ENCODE assay signal across 8 cellular contexts in genomic region chr17:143785-144281, GRCh38. TPM values are rescaled to one million over a fixed set of nuclear protein-coding genes. Genes with fewer than 3 reads are reported as not detected.
DNase-seq lines count a peak whose midpoint lies in the region; ATAC-seq and TF ChIP-seq lines count a peak whose summit lies in the region.

No MANE protein-coding gene starts in this region.

- peaks cover 3% of the 10 kb centered on the region; the same call in 1 of the 2 replicates for H3K4me1 ChIP-seq in PC-3 (ENCODE audit: insufficient read depth, low read length)
- peaks cover 3 to 13% (median 8%) of the 10 kb centered on the region in 4 donors for H3K4me1 ChIP-seq in esophagus muscularis mucosa

- no peak for TF ChIP-seq POLR2A in esophagus muscularis mucosa (IDR thresholded peaks at IDR 0.05; ENCODE audit: low read depth)

- no peaks in the 10 kb centered on the region for H3K36me3 Mint-ChIP-seq in natural killer cell treated with Interleukin-12 subunit alpha and Interleukin-12 subunit beta and Interleukin-15 and Interleukin-18, amount 100 ng/mL, for 72 hours

- no peaks in the 10 kb centered on the region for H4K20me1 ChIP-seq in PC-3 (ENCODE audit: low read length)

- H3K9me3 Mint-ChIP-seq in natural killer cell treated with Interleukin-12 subunit alpha and Interleukin-12 subunit beta and Interleukin-15 and Interleukin-18, amount 100 ng/mL, for 72 hours, result no peaks in the 10 kb centered on the region

- peaks cover 0 to 2% of the 10 kb centered on the region in 2 donors for H3K4me1 Mint-ChIP-seq in natural killer cell treated with Interleukin-12 subunit alpha and Interleukin-12 subunit beta and Interleukin-15 and Interleukin-18, amount 100 ng/mL, for 72 hours (ENCODE audit: low read depth in 2 of 2)

- H3K27ac Mint-ChIP-seq in natural killer cell treated with Interleukin-12 subunit alpha and Interleukin-12 subunit beta and Interleukin-15 and Interleukin-18, amount 100 ng/mL, for 72 hours, result no peak overlapping the region

- H3K79me2 ChIP-seq in PC-3 (ENCODE audit: low read length), result no peaks in the 10 kb centered on the region

- no peak for TF ChIP-seq EP300 in esophagus muscularis mucosa (IDR thresholded peaks at IDR 0.05)

- ATAC-seq in HG03354 (IDR thresholded peaks at IDR 0.05; ENCODE audit: poor library complexity, severe bottlenecking, unreplicated experiment), result peak; percentile 66
- peak; percentile 87 for ATAC-seq in PC-3
- ATAC-seq in natural killer cell treated with Interleukin-12 subunit alpha and Interleukin-12 subunit beta and Interleukin-15 and Interleukin-18, amount 100 ng/mL, for 72 hours, result peak; percentile 90 to 92
- no peak for ATAC-seq in HG02798 (IDR thresholded peaks at IDR 0.05; ENCODE audit: poor library complexity, unreplicated experiment)

- intact Hi-C loops in PC-3 (cut with micrococcal nuclease) (no loop called here), esophagus muscularis mucosa (cut with DNase I) (no loop called here)

- POLR2A ChIA-PET in PC-3 (lab: Charles Lee; ENCODE audit: unreplicated experiment), result no interaction called here

- TF ChIP-seq CTCF in PC-3 (conservative IDR thresholded peaks at IDR 0.05; ENCODE audit: low read depth, low read length), result peak; percentile 67
- peak; percentile 90 to 97 (median 94) for TF ChIP-seq CTCF in esophagus muscularis mucosa (IDR thresholded peaks at IDR 0.05)

- peak; percentile 26 for DNase-seq in DMS53 treated with DMSO at 0.1 percent for 48 hours (lab: John Stamatoyannopoulos, UW; ENCODE audit: unreplicated experiment)
- peak; percentile 79 for DNase-seq in PC-3
- DNase-seq in activated T-cell treated with anti-CD3 and anti-CD28 coated beads, Interleukin-2, amount 50 U/mL, for 1 hour, result peak; percentile 93
- DNase-seq in esophagus muscularis mucosa (ENCODE audit: extremely low spot score), result peak; percentile 94
- peak; percentile 82 for DNase-seq in natural killer cell treated with Interleukin-12 subunit alpha and Interleukin-12 subunit beta and Interleukin-15 and Interleukin-18, amount 100 ng/mL, for 72 hours (ENCODE audit: low spot score)
- DNase-seq in stimulated activated CD8-positive, alpha-beta memory T cell treated with anti-CD3 and anti-CD28 coated beads, Interleukin-7, amount 100 ng/mL, for 48 hours (ENCODE audit: extremely low read depth in 1 of 2, low read depth in 1 of 2), result peak; percentile 62 to 66

- BruUV-seq in PC-3 (replicated peaks; lab: Mats Ljungman, UMichigan), result no TSS peak

- CTCF ChIA-PET in PC-3 (lab: Charles Lee), result no interaction called here

- no peak overlapping the region for H3K4me3 ChIP-seq in PC-3 (ENCODE audit: low read length)
- peak overlapping the region in 1 of 4 donors; percentile 26 for H3K4me3 ChIP-seq in esophagus muscularis mucosa

- H3K27me3 Mint-ChIP-seq in natural killer cell treated with Interleukin-12 subunit alpha and Interleukin-12 subunit beta and Interleukin-15 and Interleukin-18, amount 100 ng/mL, for 72 hours, result peaks cover 0 to 6% of the 10 kb centered on the region in 2 donors

- H3K4me2 ChIP-seq in PC-3 (ENCODE audit: low read length), result peak overlapping the region; percentile 60

- 3% methylated on average over 14 of the region's 44 CpGs for WGBS in esophagus muscularis mucosa

- peak overlapping the region; percentile 68 for H2AFZ ChIP-seq in PC-3 (ENCODE audit: low read length)

- H3K27me3 ChIP-seq in PC-3 (ENCODE audit: low read length) (no peaks in the 10 kb centered on the region), esophagus muscularis mucosa (peaks cover 0 to 11% (median 0%) of the 10 kb centered on the region in 4 donors)

- no peaks in the 10 kb centered on the region for H3F3A ChIP-seq in PC-3 (ENCODE audit: low read length, unreplicated experiment)

- no peaks in the 10 kb centered on the region for H3K9me3 ChIP-seq in PC-3 (ENCODE audit: low read length)
- no peaks in the 10 kb centered on the region for H3K9me3 ChIP-seq in esophagus muscularis mucosa

- H3K9me2 ChIP-seq in PC-3 (replicated peaks; ENCODE audit: low read length), result no peaks in the 10 kb centered on the region

- no peak overlapping the region for H3K9ac ChIP-seq in PC-3 (ENCODE audit: low read length)

- no peaks in the 10 kb centered on the region for H3K36me3 ChIP-seq in PC-3 (ENCODE audit: low read depth, low read length)
- H3K36me3 ChIP-seq in esophagus muscularis mucosa, result peaks cover 0 to 6% (median 2%) of the 10 kb centered on the region in 4 donors

- no peak overlapping the region for H3K4me3 Mint-ChIP-seq in natural killer cell treated with Interleukin-12 subunit alpha and Interleukin-12 subunit beta and Interleukin-15 and Interleukin-18, amount 100 ng/mL, for 72 hours

- H3K27ac ChIP-seq in PC-3 (ENCODE audit: low read length), result no peak overlapping the region
- peak overlapping the region in 1 of 4 donors; percentile 10 for H3K27ac ChIP-seq in esophagus muscularis mucosa (replicated peaks in 1 of 4)

RNA-seq across cellular contexts. Expression of gene SCGB1C2, which starts 6.5 kb away (rescaled TPM):
- total RNA-seq in PC-3 (2014; rRNA removed), result not detected in 2 replicates
- not detected for total RNA-seq in esophagus muscularis mucosa
- not detected for total RNA-seq in natural killer cell treated with Interleukin-12 subunit alpha and Interleukin-12 subunit beta and Interleukin-15 and Interleukin-18, amount 100 ng/mL, for 72 hours

RNA-seq across cellular contexts. Expression of gene DOC2B, which starts 37.6 kb away (rescaled TPM):
- total RNA-seq in PC-3 (2014; rRNA removed) (0.46 and 0.69 TPM in 2 replicates), esophagus muscularis mucosa (10 to 100 TPM; 10.4 to 18.0 (median 14.6) TPM)
- total RNA-seq in natural killer cell treated with Interleukin-12 subunit alpha and Interleukin-12 subunit beta and Interleukin-15 and Interleukin-18, amount 100 ng/mL, for 72 hours, result 10 to 100 TPM in 1 of 2 donors, 1 to 10 TPM in 1; 3.7 to 17.9 TPM

Comparison
In these comparisons a context has a peak if more than half of its experiments do, and no peak if none do; other contexts are left out.
1. DNase-seq: peak in every context shown above with its lines; median percentile 94 in esophagus muscularis mucosa; 93 in activated T-cell treated with anti-CD3 and anti-CD28 coated beads, Interleukin-2, amount 50 U/mL, for 1 hour; 82 in natural killer cell treated with Interleukin-12 subunit alpha and Interleukin-12 subunit beta and Interleukin-15 and Interleukin-18, amount 100 ng/mL, for 72 hours; 79 in PC-3; 64 in stimulated activated CD8-positive, alpha-beta memory T cell treated with anti-CD3 and anti-CD28 coated beads, Interleukin-7, amount 100 ng/mL, for 48 hours; 26 in DMS53 treated with DMSO at 0.1 percent for 48 hours.